ENCODE assay signal across 10 cellular contexts in the genomic region with DNA sequence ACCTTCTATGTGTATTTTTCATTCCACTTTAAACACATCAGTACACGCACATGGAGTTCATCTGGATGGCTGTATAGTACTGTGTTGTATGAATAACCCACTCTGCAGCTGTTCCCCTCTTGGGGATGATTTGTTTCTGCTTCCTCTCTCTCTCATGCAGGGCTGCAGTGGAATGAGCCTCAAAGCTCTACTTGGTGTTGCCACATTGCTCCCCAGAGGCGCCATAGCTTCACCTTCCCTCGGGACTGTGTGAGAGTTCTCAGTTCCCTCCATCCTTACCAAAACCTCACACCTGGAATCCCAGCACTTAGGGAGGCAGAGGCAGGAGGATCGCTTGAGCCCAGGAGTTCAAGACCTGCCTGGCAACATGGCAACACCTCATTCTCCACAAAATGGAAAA. TPM values are rescaled to one million over a fixed set of nuclear protein-coding genes. Genes with fewer than 3 reads are reported as not detected.
DNase-seq lines count a peak whose midpoint lies in the region; ATAC-seq, FAIRE-seq and TF ChIP-seq lines count a peak whose summit lies in the region.
"Had no signal": no experiment of that assay in that cellular context is flagged by ENCODE, and none has a peak within 500 bp of the region (broad histone marks: within the 10 kb centered on the region; RNA-seq: fewer than 3 reads in every experiment).

No MANE protein-coding gene starts in this region.

- DNase-seq in GM12891 (ENCODE audit: insufficient read length, low spot score), result no peak
- DNase-seq in central memory CD8-positive, alpha-beta T cell (ENCODE audit: low spot score in 2 of 2), result no peak
- no peak for DNase-seq in HT-29 (ENCODE audit: low spot score)
- no peak for DNase-seq in activated CD4-positive, alpha-beta T cell treated with anti-CD3 and anti-CD28 coated beads for 1 hour
- no peak for DNase-seq in D721Med (ENCODE audit: insufficient read length, low spot score)
- no peak for DNase-seq in stimulated activated CD4-positive, alpha-beta T cell treated with anti-CD3 and anti-CD28 coated beads, Interleukin-1b, Interleukin-23, amount 100 ng/mL, for 48 hours
- DNase-seq: NCI-H187, pancreas had no signal

- H3K4me3 Mint-ChIP-seq in central memory CD8-positive, alpha-beta T cell, result no peak overlapping the region

- H3K9me3 Mint-ChIP-seq in central memory CD8-positive, alpha-beta T cell, result no peaks in the 10 kb centered on the region

- peak; percentile 73 for ATAC-seq in GM19463 (IDR thresholded peaks at IDR 0.05; ENCODE audit: unreplicated experiment)
- ATAC-seq in HG03108 (IDR thresholded peaks at IDR 0.05; ENCODE audit: unreplicated experiment), result peak; percentile 65
- ATAC-seq in central memory CD8-positive, alpha-beta T cell (replicated peaks; ENCODE audit: extremely low read depth, poor library complexity, severe bottlenecking), result no peak

- no peaks in the 10 kb centered on the region for H3K27me3 Mint-ChIP-seq in central memory CD8-positive, alpha-beta T cell

- TF ChIP-seq CTCF in D721Med (IDR thresholded peaks at IDR 0.05; ENCODE audit: insufficient read depth, missing control alignments), result no peak

- FAIRE-seq in GM12891 (lab: Jason Lieb, UNC) (peak; percentile 90), D721Med (lab: Jason Lieb, UNC) (no peak)
- FAIRE-seq: pancreas had no signal

- TF ChIP-seq POLR2A in GM12891 (IDR thresholded peaks at IDR 0.05; ENCODE audit: low read depth, low read length), result no peak

- H3K4me1 Mint-ChIP-seq in central memory CD8-positive, alpha-beta T cell, result peaks cover 72% of the 10 kb centered on the region

- H3K27ac Mint-ChIP-seq in central memory CD8-positive, alpha-beta T cell (ENCODE audit: low read depth), result peak overlapping the region; percentile 9

- H3K36me3 Mint-ChIP-seq in central memory CD8-positive, alpha-beta T cell (ENCODE audit: insufficient read depth), result peaks cover 18% of the 10 kb centered on the region

TF ChIP-seq in GM12891, 5 proteins besides CTCF, POLR2A, EP300 and RAD21:
- TF ChIP-seq POU2F2 (IDR thresholded peaks at IDR 0.05; ENCODE audit: low read depth, low read length) (no peak), TAF1 (IDR thresholded peaks at IDR 0.05; ENCODE audit: low read depth, low read length) (no peak), PAX5 (IDR thresholded peaks at IDR 0.05; ENCODE audit: insufficient read depth, low read length, severe bottlenecking) (no peak), SPI1 (IDR thresholded peaks at IDR 0.05; ENCODE audit: low read depth, low read length) (no peak), POLR2AphosphoS5 (IDR thresholded peaks at IDR 0.05; ENCODE audit: low read depth, low read length) (no peak)

RNA-seq across cellular contexts. Expression of gene GPR183, which starts 28.4 kb away (rescaled TPM):
- polyA plus RNA-seq in GM12891 (2012; ENCODE audit: low read depth, missing spikeins), result 61.8 TPM
- total RNA-seq in HT-29 (2014; rRNA removed; shearing (Covaris generic)), result not detected in 2 replicates
